11 cellular contexts compared by ENCODE assay signal in genomic region chr7:12475362-12476063, GRCh38.
DNase-seq lines count a peak whose midpoint lies in the region; ATAC-seq and TF ChIP-seq lines count a peak whose summit lies in the region.
"Had no signal": no experiment of that assay in that cellular context is flagged by ENCODE, and none has a peak within 500 bp of the region (broad histone marks: within the 10 kb centered on the region; RNA-seq: fewer than 3 reads in every experiment).

No MANE protein-coding gene starts in this region.

- H3K27me3 ChIP-seq in foreskin keratinocyte (no peaks in the 10 kb centered on the region), vagina (no peaks in the 10 kb centered on the region)
- H3K27me3 ChIP-seq: heart left ventricle had no signal

- no peak overlapping the region; the same call in 1 of the 2 replicates for H3K27ac Mint-ChIP-seq in HFFc6

- TF ChIP-seq CTCF in HFFc6 (IDR thresholded peaks at IDR 0.05) (no peak), foreskin keratinocyte (conservative IDR thresholded peaks at IDR 0.05) (no peak), vagina (IDR thresholded peaks at IDR 0.05) (no peak)

- H3K4me3 ChIP-seq in vagina: no peak overlapping the region
- H3K4me3 ChIP-seq: HAP-1, heart left ventricle had no signal

- no peak overlapping the region for H3K27ac ChIP-seq in foreskin keratinocyte
- no peak overlapping the region for H3K27ac ChIP-seq in vagina
- H3K27ac ChIP-seq: heart left ventricle had no signal

- no peaks in the 10 kb centered on the region for H3K36me3 ChIP-seq in vagina
- H3K36me3 ChIP-seq: HAP-1, heart left ventricle had no signal

- H3K9me3 ChIP-seq in vagina: no peaks in the 10 kb centered on the region
- H3K9me3 ChIP-seq: HAP-1, heart left ventricle had no signal

- DNase-seq in A172 (ENCODE audit: low spot score): peak; percentile 73
- DNase-seq in HFFc6: no peak
- peak; percentile 84 for DNase-seq in SW480 (ENCODE audit: low spot score)
- DNase-seq in foreskin keratinocyte: peak; percentile 29 to 64
- DNase-seq in NCI-H1417 treated with DMSO at 0.1 percent for 48 hours (lab: John Stamatoyannopoulos, UW): no peak
- no peak for DNase-seq in vagina (ENCODE audit: extremely low spot score in 2 of 2)
- DNase-seq: activated T-cell treated with anti-CD3 and anti-CD28 coated beads, Interleukin-2, amount 50 U/mL, for 1 hour; heart left ventricle had no signal

- peaks cover 2% of the 10 kb centered on the region; the same call in 1 of the 2 replicates for H3K27me3 Mint-ChIP-seq in HFFc6 (ENCODE audit: insufficient read depth)

- H3K9me3 Mint-ChIP-seq in HFFc6: no peaks in the 10 kb centered on the region

- TF ChIP-seq POLR2A in vagina (IDR thresholded peaks at IDR 0.05): no peak

- ATAC-seq in foreskin keratinocyte (peak; percentile 98), HG02885 (IDR thresholded peaks at IDR 0.05; ENCODE audit: poor library complexity, unreplicated experiment) (no peak), HG03159 (IDR thresholded peaks at IDR 0.05; ENCODE audit: unreplicated experiment) (no peak)
- ATAC-seq: heart left ventricle had no signal

- H3K4me3 Mint-ChIP-seq in HFFc6: peak overlapping the region; percentile 51; the same call in 1 of the 2 replicates

- intact Hi-C loops in vagina (cut with DNase I): no loop called here

- H3K4me1 ChIP-seq in foreskin keratinocyte (no peaks in the 10 kb centered on the region), vagina (no peaks in the 10 kb centered on the region)
- H3K4me1 ChIP-seq: HAP-1 had no signal

- no peaks in the 10 kb centered on the region for H3K36me3 Mint-ChIP-seq in HFFc6 (ENCODE audit: low read depth)

- peaks cover 6% of the 10 kb centered on the region; the same call in 1 of the 2 replicates for H3K4me1 Mint-ChIP-seq in HFFc6 (ENCODE audit: low read depth)

Comparison
In these comparisons a context has a peak if more than half of its experiments do, and no peak if none do; other contexts are left out.
1. DNase-seq: peak in A172 (single experiment), SW480 (single experiment) and foreskin keratinocyte (2 of 2); none in HFFc6 (single experiment), NCI-H1417 treated with DMSO at 0.1 percent for 48 hours (single experiment) and vagina (0 of 2).